26 cellular contexts compared by ENCODE assay signal in genomic region chr9:84357235-84357634, GRCh38. TPM values are rescaled to one million over a fixed set of nuclear protein-coding genes. Genes with fewer than 3 reads are reported as not detected.
DNase-seq lines count a peak whose midpoint lies in the region; ATAC-seq, FAIRE-seq and TF ChIP-seq lines count a peak whose summit lies in the region.
"Had no signal": no experiment of that assay in that cellular context is flagged by ENCODE, and none has a peak within 500 bp of the region (broad histone marks: within the 10 kb centered on the region; RNA-seq: fewer than 3 reads in every experiment).

No MANE protein-coding gene starts in this region.

- H3K9me3 Mint-ChIP-seq in glutamatergic neuron (ENCODE audit: unreplicated experiment), result peaks cover 1% of the 10 kb centered on the region
- H3K9me3 Mint-ChIP-seq: activated naive CD4-positive, alpha-beta T cell treated with anti-CD3 and anti-CD28 coated beads, Interleukin-2, amount 10 ng/mL, durations not matched to agents 7 days and 5 days; CD4-positive, alpha-beta T cell; HFFc6; stimulated activated naive CD8-positive, alpha-beta T cell treated with anti-CD3 and anti-CD28 coated beads, Interleukin-15, amount 100 ng/mL, for 72 hours had no signal

- no peaks in the 10 kb centered on the region for H3K36me3 Mint-ChIP-seq in glutamatergic neuron (ENCODE audit: unreplicated experiment)
- H3K36me3 Mint-ChIP-seq: activated naive CD4-positive, alpha-beta T cell treated with anti-CD3 and anti-CD28 coated beads, Interleukin-2, amount 10 ng/mL, durations not matched to agents 7 days and 5 days had no signal

- no peaks in the 10 kb centered on the region for H3K27me3 Mint-ChIP-seq in glutamatergic neuron (ENCODE audit: unreplicated experiment)
- H3K27me3 Mint-ChIP-seq: activated naive CD4-positive, alpha-beta T cell treated with anti-CD3 and anti-CD28 coated beads, Interleukin-2, amount 10 ng/mL, durations not matched to agents 7 days and 5 days; CD4-positive, alpha-beta T cell; stimulated activated naive CD8-positive, alpha-beta T cell treated with anti-CD3 and anti-CD28 coated beads, Interleukin-15, amount 100 ng/mL, for 72 hours had no signal

- dilution Hi-C loops in IMR-90 (cut with HindIII; ENCODE audit: low sequenced_read_pairs, unreplicated experiment), result no loop called here

- H3K9me1 ChIP-seq in IMR-90 (ENCODE audit: insufficient read depth, low read length), result no peaks in the 10 kb centered on the region

- H3K56ac ChIP-seq in IMR-90 (ENCODE audit: extremely low read depth, insufficient read depth, low read length), result no peak overlapping the region

- no peak overlapping the region for H2AK9ac ChIP-seq in IMR-90 (replicated peaks; ENCODE audit: low read depth, low read length, poor library complexity)

- H3K27me3 ChIP-seq in IMR-90 (ENCODE audit: control insufficient read depth, insufficient read depth, low read length) (no peaks in the 10 kb centered on the region), bronchial epithelial cell (ENCODE audit: control insufficient read depth, insufficient read depth, low read length) (no peaks in the 10 kb centered on the region), upper lobe of right lung (no peaks in the 10 kb centered on the region)
- H3K27me3 ChIP-seq: gastrocnemius medialis, tibial artery had no signal

- ATAC-seq in IMR-90 (ENCODE audit: low read depth) (no peak), upper lobe of right lung (peak; percentile 50), GM18502 (IDR thresholded peaks at IDR 0.05; ENCODE audit: poor library complexity, unreplicated experiment) (no peak)
- ATAC-seq: gastrocnemius medialis; Right ventricle myocardium inferior; sciatic nerve; stimulated activated naive CD8-positive, alpha-beta T cell treated with anti-CD3 and anti-CD28 coated beads, Interleukin-15, amount 100 ng/mL, for 72 hours had no signal

- H2BK5ac ChIP-seq in IMR-90 (ENCODE audit: low read depth, low read length, poor library complexity, severe bottlenecking), result no peak overlapping the region

- DNase-seq in IMR-90 (no peak), bronchial epithelial cell (ENCODE audit: low read depth) (peak; percentile 21), iris pigment epithelial cell (ENCODE audit: low read depth) (peak; percentile 31), upper lobe of right lung (no peak), glutamatergic neuron (no peak), inferior parietal cortex (ENCODE audit: extremely low spot score) (no peak)
- DNase-seq: activated naive CD4-positive, alpha-beta T cell treated with anti-CD3 and anti-CD28 coated beads, Interleukin-2, amount 10 ng/mL, durations not matched to agents 7 days and 5 days; amygdala; CD4-positive, alpha-beta T cell; central memory CD4-positive, alpha-beta T cell; gastrocnemius medialis; HFFc6; hypothalamus; NCI-H1105; NCI-H446; posterior cingulate gyrus; stimulated activated naive CD8-positive, alpha-beta T cell treated with anti-CD3 and anti-CD28 coated beads, Interleukin-15, amount 100 ng/mL, for 72 hours; T-helper 9 cell; tibial artery had no signal

- no peak overlapping the region for H2AK5ac ChIP-seq in IMR-90 (ENCODE audit: low read depth, low read length)

- WGBS in IMR-90 (ENCODE audit: extremely low coverage in 2 of 2, insufficient read length in 1 of 2), 2 experiments, result no CpG with 5 or more reads among the region's 4 CpGs

- H3K79me1 ChIP-seq in IMR-90 (ENCODE audit: low read depth in 1 of 2, low read length in 2 of 2), result no peaks in the 10 kb centered on the region

- CTCF ChIA-PET in IMR-90 (lab: Yijun Ruan, JAX), result no interaction called here

- H3K4me1 Mint-ChIP-seq in glutamatergic neuron (ENCODE audit: low read depth, unreplicated experiment), result no peaks in the 10 kb centered on the region
- H3K4me1 Mint-ChIP-seq: activated naive CD4-positive, alpha-beta T cell treated with anti-CD3 and anti-CD28 coated beads, Interleukin-2, amount 10 ng/mL, durations not matched to agents 7 days and 5 days; stimulated activated naive CD8-positive, alpha-beta T cell treated with anti-CD3 and anti-CD28 coated beads, Interleukin-15, amount 100 ng/mL, for 72 hours had no signal

- H2BK15ac ChIP-seq in IMR-90 (ENCODE audit: low read depth, low read length), result no peak overlapping the region

- no peak overlapping the region for H3K4me3 Mint-ChIP-seq in glutamatergic neuron (ENCODE audit: unreplicated experiment)
- H3K4me3 Mint-ChIP-seq: activated naive CD4-positive, alpha-beta T cell treated with anti-CD3 and anti-CD28 coated beads, Interleukin-2, amount 10 ng/mL, durations not matched to agents 7 days and 5 days; CD4-positive, alpha-beta T cell; HFFc6; stimulated activated naive CD8-positive, alpha-beta T cell treated with anti-CD3 and anti-CD28 coated beads, Interleukin-15, amount 100 ng/mL, for 72 hours had no signal

- H2BK20ac ChIP-seq in IMR-90 (ENCODE audit: low read depth, low read length), result no peak overlapping the region

- no peak for TF ChIP-seq CTCF in IMR-90 (conservative IDR thresholded peaks at IDR 0.05; ENCODE audit: low read depth, low read length)
- TF ChIP-seq CTCF in bronchial epithelial cell (IDR thresholded peaks at IDR 0.05; ENCODE audit: insufficient read depth, low read length, severe bottlenecking), result no peak
- no peak for TF ChIP-seq CTCF in upper lobe of right lung (IDR thresholded peaks at IDR 0.05)
- TF ChIP-seq CTCF in glutamatergic neuron (IDR thresholded peaks at IDR 0.05; ENCODE audit: partially characterized antibody, unreplicated experiment), result no peak

- no peak overlapping the region for H3K4me2 ChIP-seq in IMR-90 (ENCODE audit: low read depth, low read length)

- no peak for TF ChIP-seq RAD21 in IMR-90 (IDR thresholded peaks at IDR 0.05; ENCODE audit: low read length)

- no peak overlapping the region for H2AFZ ChIP-seq in IMR-90 (replicated peaks; ENCODE audit: low read length, poor library complexity)

- no peak for FAIRE-seq in bronchial epithelial cell (lab: Jason Lieb, UNC)
- FAIRE-seq: islet of Langerhans had no signal

- no peak overlapping the region for H3K23ac ChIP-seq in IMR-90 (ENCODE audit: low read depth, low read length)

- H3K36me3 ChIP-seq in IMR-90 (ENCODE audit: control insufficient read depth, insufficient read depth, low read length) (no peaks in the 10 kb centered on the region), bronchial epithelial cell (ENCODE audit: control insufficient read depth, insufficient read depth, low read length) (no peaks in the 10 kb centered on the region), upper lobe of right lung (no peaks in the 10 kb centered on the region)
- H3K36me3 ChIP-seq: gastrocnemius medialis, tibial artery had no signal

- no peaks in the 10 kb centered on the region for H3K9me3 ChIP-seq in IMR-90 (ENCODE audit: control insufficient read depth, insufficient read depth, low read length)
- no peaks in the 10 kb centered on the region for H3K9me3 ChIP-seq in upper lobe of right lung
- H3K9me3 ChIP-seq: gastrocnemius medialis, tibial artery had no signal

- H4K5ac ChIP-seq in IMR-90 (ENCODE audit: low read depth, low read length), result no peak overlapping the region

- H4K20me1 ChIP-seq in IMR-90 (ENCODE audit: insufficient read depth, low read length), result no peaks in the 10 kb centered on the region

- TF ChIP-seq POLR2A in IMR-90 (IDR thresholded peaks at IDR 0.05; ENCODE audit: low read depth, low read length), result no peak

- H3K4me3 ChIP-seq in IMR-90 (ENCODE audit: insufficient read depth, low read depth, low read length) (no peak overlapping the region), bronchial epithelial cell (ENCODE audit: low read depth, low read length) (no peak overlapping the region), upper lobe of right lung (no peak overlapping the region)
- H3K4me3 ChIP-seq: gastrocnemius medialis, tibial artery had no signal

- in situ Hi-C loops in IMR-90 (cut with MboI; ENCODE audit: low sequenced_read_pairs), result no loop called here

- no peak overlapping the region for H3K27ac ChIP-seq in IMR-90 (ENCODE audit: insufficient read depth, low read length)
- no peak overlapping the region for H3K27ac ChIP-seq in upper lobe of right lung
- H3K27ac ChIP-seq: epithelial cell of prostate, gastrocnemius medialis, tibial artery had no signal

- H3K4ac ChIP-seq in IMR-90 (ENCODE audit: low read depth, low read length), result no peak overlapping the region

- H3K14ac ChIP-seq in IMR-90 (replicated peaks; ENCODE audit: low read depth, low read length), result no peak overlapping the region

- H3K27ac Mint-ChIP-seq in glutamatergic neuron (ENCODE audit: unreplicated experiment), result no peak overlapping the region
- H3K27ac Mint-ChIP-seq: activated naive CD4-positive, alpha-beta T cell treated with anti-CD3 and anti-CD28 coated beads, Interleukin-2, amount 10 ng/mL, durations not matched to agents 7 days and 5 days; CD4-positive, alpha-beta T cell; HFFc6 had no signal

- POLR2A ChIA-PET in IMR-90 (lab: Charles Lee; ENCODE audit: unreplicated experiment), result no interaction called here

- H2BK120ac ChIP-seq in IMR-90 (ENCODE audit: low read depth, low read length), result no peak overlapping the region

- no TSS peak for BruUV-seq in IMR-90 (replicated peaks; lab: Mats Ljungman, UMichigan)

- no peak overlapping the region for H4K91ac ChIP-seq in IMR-90 (ENCODE audit: insufficient read depth, low read depth, low read length)

- no peaks in the 10 kb centered on the region for H3K4me1 ChIP-seq in IMR-90 (ENCODE audit: control insufficient read depth, insufficient read depth, low read length)
- no peaks in the 10 kb centered on the region for H3K4me1 ChIP-seq in upper lobe of right lung
- H3K4me1 ChIP-seq: gastrocnemius medialis, tibial artery had no signal

- H3K18ac ChIP-seq in IMR-90 (ENCODE audit: low read depth, low read length), result no peak overlapping the region

- H3K9ac ChIP-seq in IMR-90 (ENCODE audit: low read depth, low read length), result no peak overlapping the region

- no peak overlapping the region for H4K8ac ChIP-seq in IMR-90 (ENCODE audit: low read depth in 2 of 2, low read length in 2 of 2)

- intact Hi-C loops in IMR-90 (cut with micrococcal nuclease), result no loop called here
- intact Hi-C loops in upper lobe of right lung (cut with DNase I), result no loop called here

TF ChIP-seq in IMR-90, 13 proteins besides CTCF, POLR2A, EP300 and RAD21:
- TF ChIP-seq SMC3 (IDR thresholded peaks at IDR 0.05; ENCODE audit: low read depth, low read length), result no peak
- TF ChIP-seq FOS (IDR thresholded peaks at IDR 0.05; ENCODE audit: low read depth, low read length), result no peak
- TF ChIP-seq RCOR1 (IDR thresholded peaks at IDR 0.05; ENCODE audit: insufficient replicate concordance, low read length), result no peak
- 0 out of 2 replicates have a peak, but pooled peaks have one; percentile 44 for TF ChIP-seq CEBPB (IDR thresholded peaks at IDR 0.05; ENCODE audit: low read depth, low read length)

RNA-seq across cellular contexts. Expression of gene SLC28A3, which starts 16.7 kb away (rescaled TPM):
- total RNA-seq in IMR-90 (2012; rRNA removed) (1.9 and 2.2 TPM in 2 replicates), bronchial epithelial cell (0.53 and 15.0 TPM in 2 replicates), upper lobe of right lung (1.6 TPM), glutamatergic neuron (ENCODE audit: unreplicated experiment) (not detected)
- 1.0 and 1.1 TPM in 2 replicates for polyA plus RNA-seq in IMR-90 (2012; rRNA removed)
- polyA plus RNA-seq in IMR-90 (2012; cell fraction: cytosol; rRNA removed), result 0.33 and 0.38 TPM in 2 replicates
- 0.27 and 1.1 TPM in 2 replicates for polyA plus RNA-seq in IMR-90 (2012; cell fraction: nucleus; rRNA removed; ENCODE audit: low replicate concordance)
- total RNA-seq: CD4-positive, alpha-beta T cell; OCI-LY7 had no signal
- polyA plus RNA-seq: neural cell had no signal

Comparison
In these comparisons a context has a peak if more than half of its experiments do, and no peak if none do; other contexts are left out.
1. DNase-seq: peak in bronchial epithelial cell (single experiment) and iris pigment epithelial cell (single experiment); none in IMR-90 (single experiment), upper lobe of right lung (single experiment), glutamatergic neuron (single experiment) and inferior parietal cortex (single experiment).